Comparison of ENCODE assay signal across 22 cellular contexts in the genomic region with DNA sequence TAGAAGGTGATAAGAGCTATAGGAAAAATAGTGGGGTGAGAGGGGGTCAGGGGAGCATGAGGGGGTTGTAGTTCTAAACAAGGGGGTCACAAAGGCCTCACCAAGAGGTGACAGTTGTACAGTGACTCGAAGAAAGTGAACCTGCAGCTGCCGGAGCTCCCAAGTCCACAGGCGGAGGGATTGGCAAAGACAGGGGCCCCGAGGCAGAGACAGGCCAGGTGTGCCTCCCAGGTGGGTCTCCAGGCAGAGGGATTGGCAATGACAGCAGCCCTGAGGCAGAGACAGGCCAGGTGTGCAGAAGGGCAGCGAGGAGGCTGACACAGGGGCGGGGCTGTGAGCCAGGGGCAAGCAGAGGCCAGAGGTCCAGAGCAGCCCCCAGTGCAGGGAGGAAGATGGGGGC.
"Had no signal": no experiment of that assay in that cellular context is flagged by ENCODE, and none has a peak within 500 bp of the region (broad histone marks: within the 10 kb centered on the region; RNA-seq: fewer than 3 reads in every experiment).

No MANE protein-coding gene starts in this region.

- H3K36me3 Mint-ChIP-seq: activated naive CD8-positive, alpha-beta T cell treated with anti-CD3 and anti-CD28 coated beads for 36 hours had no signal

- H3K9me3 Mint-ChIP-seq: activated naive CD8-positive, alpha-beta T cell treated with anti-CD3 and anti-CD28 coated beads for 36 hours; nephron had no signal

- FAIRE-seq: astrocyte, frontal cortex had no signal

- H3K4me1 ChIP-seq: breast epithelium, parathyroid adenoma, upper lobe of right lung had no signal

- H3K9me3 ChIP-seq: breast epithelium, esophagus muscularis mucosa, upper lobe of right lung had no signal

- H3K27me3 Mint-ChIP-seq: activated naive CD8-positive, alpha-beta T cell treated with anti-CD3 and anti-CD28 coated beads for 36 hours had no signal

- ATAC-seq: right cardiac atrium, upper lobe of right lung had no signal

- H3K27ac Mint-ChIP-seq: activated naive CD8-positive, alpha-beta T cell treated with anti-CD3 and anti-CD28 coated beads for 36 hours had no signal

- H3K4me1 Mint-ChIP-seq: activated naive CD8-positive, alpha-beta T cell treated with anti-CD3 and anti-CD28 coated beads for 36 hours had no signal

- DNase-seq: activated CD4-positive, alpha-beta T cell treated with anti-CD3 and anti-CD28 coated beads for 4 hours; activated CD4-positive, alpha-beta T cell treated with anti-CD3 and anti-CD28 coated beads, Interleukin-2, amount 50 U/mL, for 48 hours; activated CD4-positive, CD25-positive, alpha-beta regulatory T cell; activated naive CD4-positive, alpha-beta T cell treated with Interleukin-2 at 50 U/mL for 16 hours; activated naive CD8-positive, alpha-beta T cell treated with anti-CD3 and anti-CD28 coated beads for 36 hours; activated T-cell treated with anti-CD3 and anti-CD28 coated beads, Interleukin-2, amount 50 U/mL, for 48 hours; cerebellar nuclear complex; hippocampal formation; kidney glomerular epithelial cell; left ventricle myocardium superior; mammary epithelial cell; stimulated activated CD4-positive, alpha-beta T cell treated with anti-CD3 and anti-CD28 coated beads, Interleukin-4, amount 100 ng/mL, for 24 hours; stimulated activated naive CD4-positive, alpha-beta T cell treated with Interleukin-2 at 50 U/mL for 16 hours; upper lobe of right lung had no signal

- H2AFZ ChIP-seq: parathyroid adenoma had no signal

- H3K4me3 ChIP-seq: breast epithelium, coronary artery, esophagus muscularis mucosa, upper lobe of right lung had no signal

- H3K27me3 ChIP-seq: breast epithelium, esophagus muscularis mucosa, upper lobe of right lung had no signal

- H3K36me3 ChIP-seq: breast epithelium, upper lobe of right lung had no signal

- H3K9ac ChIP-seq: parathyroid adenoma had no signal

- H3K27ac ChIP-seq: breast epithelium, coronary artery, esophagus muscularis mucosa, parathyroid adenoma, upper lobe of right lung had no signal

- H3K4me3 Mint-ChIP-seq: activated naive CD8-positive, alpha-beta T cell treated with anti-CD3 and anti-CD28 coated beads for 36 hours; nephron had no signal
